In the genomic region with DNA sequence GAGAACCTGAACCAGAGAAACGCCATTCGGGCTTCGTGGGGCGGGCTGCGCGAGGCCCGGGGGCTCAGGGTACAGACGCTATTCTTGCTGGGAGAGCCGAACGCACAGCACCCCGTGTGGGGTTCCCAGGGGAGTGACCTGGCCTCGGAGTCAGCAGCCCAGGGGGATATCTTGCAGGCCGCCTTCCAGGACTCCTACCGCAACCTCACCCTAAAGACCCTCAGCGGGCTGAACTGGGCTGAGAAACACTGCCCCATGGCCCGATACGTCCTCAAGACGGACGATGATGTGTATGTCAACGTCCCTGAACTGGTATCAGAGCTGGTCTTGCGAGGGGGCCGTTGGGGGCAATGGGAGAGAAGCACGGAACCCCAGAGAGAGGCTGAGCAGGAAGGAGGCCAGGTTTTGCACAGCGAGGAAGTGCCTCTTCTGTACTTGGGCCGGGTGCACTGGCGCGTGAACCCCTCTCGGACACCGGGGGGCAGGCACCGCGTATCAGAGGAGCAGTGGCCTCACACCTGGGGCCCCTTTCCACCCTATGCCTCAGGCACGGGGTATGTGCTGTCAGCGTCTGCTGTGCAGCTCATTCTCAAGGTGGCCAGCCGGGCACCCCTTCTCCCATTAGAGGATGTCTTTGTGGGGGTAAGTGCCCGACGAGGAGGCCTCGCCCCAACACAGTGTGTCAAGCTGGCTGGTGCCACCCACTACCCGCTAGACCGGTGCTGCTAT, we compare ENCODE assay signal across 1 cellular context.
TF ChIP-seq lines count a peak whose summit lies in the region.

No MANE protein-coding gene starts in this region.

TF ChIP-seq in K562, 482 proteins besides CTCF, POLR2A, EP300 and RAD21 (continued from another document and continues in another):
- TF ChIP-seq, protein P1, sequence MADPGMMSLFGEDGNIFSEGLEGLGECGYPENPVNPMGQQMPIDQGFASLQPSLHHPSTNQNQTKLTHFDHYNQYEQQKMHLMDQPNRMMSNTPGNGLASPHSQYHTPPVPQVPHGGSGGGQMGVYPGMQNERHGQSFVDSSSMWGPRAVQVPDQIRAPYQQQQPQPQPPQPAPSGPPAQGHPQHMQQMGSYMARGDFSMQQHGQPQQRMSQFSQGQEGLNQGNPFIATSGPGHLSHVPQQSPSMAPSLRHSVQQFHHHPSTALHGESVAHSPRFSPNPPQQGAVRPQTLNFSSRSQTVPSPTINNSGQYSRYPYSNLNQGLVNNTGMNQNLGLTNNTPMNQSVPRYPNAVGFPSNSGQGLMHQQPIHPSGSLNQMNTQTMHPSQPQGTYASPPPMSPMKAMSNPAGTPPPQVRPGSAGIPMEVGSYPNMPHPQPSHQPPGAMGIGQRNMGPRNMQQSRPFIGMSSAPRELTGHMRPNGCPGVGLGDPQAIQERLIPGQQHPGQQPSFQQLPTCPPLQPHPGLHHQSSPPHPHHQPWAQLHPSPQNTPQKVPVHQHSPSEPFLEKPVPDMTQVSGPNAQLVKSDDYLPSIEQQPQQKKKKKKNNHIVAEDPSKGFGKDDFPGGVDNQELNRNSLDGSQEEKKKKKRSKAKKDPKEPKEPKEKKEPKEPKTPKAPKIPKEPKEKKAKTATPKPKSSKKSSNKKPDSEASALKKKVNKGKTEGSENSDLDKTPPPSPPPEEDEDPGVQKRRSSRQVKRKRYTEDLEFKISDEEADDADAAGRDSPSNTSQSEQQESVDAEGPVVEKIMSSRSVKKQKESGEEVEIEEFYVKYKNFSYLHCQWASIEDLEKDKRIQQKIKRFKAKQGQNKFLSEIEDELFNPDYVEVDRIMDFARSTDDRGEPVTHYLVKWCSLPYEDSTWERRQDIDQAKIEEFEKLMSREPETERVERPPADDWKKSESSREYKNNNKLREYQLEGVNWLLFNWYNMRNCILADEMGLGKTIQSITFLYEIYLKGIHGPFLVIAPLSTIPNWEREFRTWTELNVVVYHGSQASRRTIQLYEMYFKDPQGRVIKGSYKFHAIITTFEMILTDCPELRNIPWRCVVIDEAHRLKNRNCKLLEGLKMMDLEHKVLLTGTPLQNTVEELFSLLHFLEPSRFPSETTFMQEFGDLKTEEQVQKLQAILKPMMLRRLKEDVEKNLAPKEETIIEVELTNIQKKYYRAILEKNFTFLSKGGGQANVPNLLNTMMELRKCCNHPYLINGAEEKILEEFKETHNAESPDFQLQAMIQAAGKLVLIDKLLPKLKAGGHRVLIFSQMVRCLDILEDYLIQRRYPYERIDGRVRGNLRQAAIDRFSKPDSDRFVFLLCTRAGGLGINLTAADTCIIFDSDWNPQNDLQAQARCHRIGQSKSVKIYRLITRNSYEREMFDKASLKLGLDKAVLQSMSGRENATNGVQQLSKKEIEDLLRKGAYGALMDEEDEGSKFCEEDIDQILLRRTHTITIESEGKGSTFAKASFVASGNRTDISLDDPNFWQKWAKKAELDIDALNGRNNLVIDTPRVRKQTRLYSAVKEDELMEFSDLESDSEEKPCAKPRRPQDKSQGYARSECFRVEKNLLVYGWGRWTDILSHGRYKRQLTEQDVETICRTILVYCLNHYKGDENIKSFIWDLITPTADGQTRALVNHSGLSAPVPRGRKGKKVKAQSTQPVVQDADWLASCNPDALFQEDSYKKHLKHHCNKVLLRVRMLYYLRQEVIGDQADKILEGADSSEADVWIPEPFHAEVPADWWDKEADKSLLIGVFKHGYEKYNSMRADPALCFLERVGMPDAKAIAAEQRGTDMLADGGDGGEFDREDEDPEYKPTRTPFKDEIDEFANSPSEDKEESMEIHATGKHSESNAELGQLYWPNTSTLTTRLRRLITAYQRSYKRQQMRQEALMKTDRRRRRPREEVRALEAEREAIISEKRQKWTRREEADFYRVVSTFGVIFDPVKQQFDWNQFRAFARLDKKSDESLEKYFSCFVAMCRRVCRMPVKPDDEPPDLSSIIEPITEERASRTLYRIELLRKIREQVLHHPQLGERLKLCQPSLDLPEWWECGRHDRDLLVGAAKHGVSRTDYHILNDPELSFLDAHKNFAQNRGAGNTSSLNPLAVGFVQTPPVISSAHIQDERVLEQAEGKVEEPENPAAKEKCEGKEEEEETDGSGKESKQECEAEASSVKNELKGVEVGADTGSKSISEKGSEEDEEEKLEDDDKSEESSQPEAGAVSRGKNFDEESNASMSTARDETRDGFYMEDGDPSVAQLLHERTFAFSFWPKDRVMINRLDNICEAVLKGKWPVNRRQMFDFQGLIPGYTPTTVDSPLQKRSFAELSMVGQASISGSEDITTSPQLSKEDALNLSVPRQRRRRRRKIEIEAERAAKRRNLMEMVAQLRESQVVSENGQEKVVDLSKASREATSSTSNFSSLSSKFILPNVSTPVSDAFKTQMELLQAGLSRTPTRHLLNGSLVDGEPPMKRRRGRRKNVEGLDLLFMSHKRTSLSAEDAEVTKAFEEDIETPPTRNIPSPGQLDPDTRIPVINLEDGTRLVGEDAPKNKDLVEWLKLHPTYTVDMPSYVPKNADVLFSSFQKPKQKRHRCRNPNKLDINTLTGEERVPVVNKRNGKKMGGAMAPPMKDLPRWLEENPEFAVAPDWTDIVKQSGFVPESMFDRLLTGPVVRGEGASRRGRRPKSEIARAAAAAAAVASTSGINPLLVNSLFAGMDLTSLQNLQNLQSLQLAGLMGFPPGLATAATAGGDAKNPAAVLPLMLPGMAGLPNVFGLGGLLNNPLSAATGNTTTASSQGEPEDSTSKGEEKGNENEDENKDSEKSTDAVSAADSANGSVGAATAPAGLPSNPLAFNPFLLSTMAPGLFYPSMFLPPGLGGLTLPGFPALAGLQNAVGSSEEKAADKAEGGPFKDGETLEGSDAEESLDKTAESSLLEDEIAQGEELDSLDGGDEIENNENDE (IDR thresholded peaks at IDR 0.05; ENCODE audit: low read depth, low read length) = no peak
- TF ChIP-seq RBM14 (IDR thresholded peaks at IDR 0.05; ENCODE audit: borderline replicate concordance, insufficient read depth, low read depth, low read length) (0 out of 2 replicates have a peak, but pooled peaks have one; percentile 1), MYBL2 (IDR thresholded peaks at IDR 0.05; ENCODE audit: low read depth) (no peak), MYBL2 (CRISPR knock-in tag; IDR thresholded peaks at IDR 0.05; ENCODE audit: borderline replicate concordance) (no peak), NUFIP1 (IDR thresholded peaks at IDR 0.05; ENCODE audit: partially characterized antibody) (no peak), PTBP1 (IDR thresholded peaks at IDR 0.05; ENCODE audit: low read depth, low read length) (0 out of 2 replicates have a peak, but pooled peaks have one; percentile 35), NCOA4 (IDR thresholded peaks at IDR 0.05; ENCODE audit: partially characterized antibody) (no peak), SMAD1 (IDR thresholded peaks at IDR 0.05; ENCODE audit: low read depth, low read length, partially characterized antibody) (no peak), ZNF780A (CRISPR knock-in tag; IDR thresholded peaks at IDR 0.05) (no peak), HDAC2 (IDR thresholded peaks at IDR 0.05) (no peak), TAF15 (IDR thresholded peaks at IDR 0.05; ENCODE audit: low read depth, low read length) (0 out of 2 replicates have a peak, but pooled peaks have one; percentile 30), ZNF445 (CRISPR knock-in tag; IDR thresholded peaks at IDR 0.05; ENCODE audit: low read depth) (no peak), EZH2 (IDR thresholded peaks at IDR 0.05; ENCODE audit: borderline replicate concordance, low read depth, low read length) (no peak), RCOR1 (IDR thresholded peaks at IDR 0.05; ENCODE audit: borderline replicate concordance in 1 of 2, low read depth in 2 of 2, low read length in 2 of 2) (no peak), GATAD2A (IDR thresholded peaks at IDR 0.05) (no peak), ZNF699 (CRISPR knock-in tag; IDR thresholded peaks at IDR 0.05; ENCODE audit: insufficient replicate concordance) (no peak), MYC (IDR thresholded peaks at IDR 0.05; ENCODE audit: low read depth, low read length) (no peak), MYC (CRISPR knock-in tag; IDR thresholded peaks at IDR 0.05; ENCODE audit: borderline replicate concordance, low read depth) (no peak), HEY1 (CRISPR knock-in tag; IDR thresholded peaks at IDR 0.05; ENCODE audit: borderline replicate concordance) (no peak), TRIM28 (IDR thresholded peaks at IDR 0.05) (no peak), HMG20B (CRISPR knock-in tag; IDR thresholded peaks at IDR 0.05) (no peak), ETV1 (tag; conservative IDR thresholded peaks at IDR 0.05; ENCODE audit: low read depth) (no peak), BRCA1 (IDR thresholded peaks at IDR 0.05) (no peak), BRCA1 (CRISPR knock-in tag; IDR thresholded peaks at IDR 0.05) (no peak), RBM15 (IDR thresholded peaks at IDR 0.05; ENCODE audit: insufficient read depth, low read length) (no peak), SAFB2 (IDR thresholded peaks at IDR 0.05; ENCODE audit: borderline replicate concordance, low read depth, low read length, severe bottlenecking) (no peak), MCM2 (IDR thresholded peaks at IDR 0.05; ENCODE audit: low read depth) (no peak), NFE2 (IDR thresholded peaks at IDR 0.05; ENCODE audit: low read depth) (no peak), NR1H2 (CRISPR knock-in tag; IDR thresholded peaks at IDR 0.05) (no peak), ZNF507 (tag; conservative IDR thresholded peaks at IDR 0.05) (no peak)
- TF ChIP-seq, protein P2, sequence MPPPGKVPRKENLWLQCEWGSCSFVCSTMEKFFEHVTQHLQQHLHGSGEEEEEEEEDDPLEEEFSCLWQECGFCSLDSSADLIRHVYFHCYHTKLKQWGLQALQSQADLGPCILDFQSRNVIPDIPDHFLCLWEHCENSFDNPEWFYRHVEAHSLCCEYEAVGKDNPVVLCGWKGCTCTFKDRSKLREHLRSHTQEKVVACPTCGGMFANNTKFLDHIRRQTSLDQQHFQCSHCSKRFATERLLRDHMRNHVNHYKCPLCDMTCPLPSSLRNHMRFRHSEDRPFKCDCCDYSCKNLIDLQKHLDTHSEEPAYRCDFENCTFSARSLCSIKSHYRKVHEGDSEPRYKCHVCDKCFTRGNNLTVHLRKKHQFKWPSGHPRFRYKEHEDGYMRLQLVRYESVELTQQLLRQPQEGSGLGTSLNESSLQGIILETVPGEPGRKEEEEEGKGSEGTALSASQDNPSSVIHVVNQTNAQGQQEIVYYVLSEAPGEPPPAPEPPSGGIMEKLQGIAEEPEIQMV (tag; conservative IDR thresholded peaks at IDR 0.05; ENCODE audit: low read depth) = no peak
- TF ChIP-seq, protein P3, sequence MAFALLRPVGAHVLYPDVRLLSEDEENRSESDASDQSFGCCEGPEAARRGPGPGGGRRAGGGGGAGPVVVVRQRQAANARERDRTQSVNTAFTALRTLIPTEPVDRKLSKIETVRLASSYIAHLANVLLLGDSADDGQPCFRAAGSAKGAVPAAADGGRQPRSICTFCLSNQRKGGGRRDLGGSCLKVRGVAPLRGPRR (CRISPR knock-in tag; IDR thresholded peaks at IDR 0.05) = no peak
- TF ChIP-seq, protein P4, sequence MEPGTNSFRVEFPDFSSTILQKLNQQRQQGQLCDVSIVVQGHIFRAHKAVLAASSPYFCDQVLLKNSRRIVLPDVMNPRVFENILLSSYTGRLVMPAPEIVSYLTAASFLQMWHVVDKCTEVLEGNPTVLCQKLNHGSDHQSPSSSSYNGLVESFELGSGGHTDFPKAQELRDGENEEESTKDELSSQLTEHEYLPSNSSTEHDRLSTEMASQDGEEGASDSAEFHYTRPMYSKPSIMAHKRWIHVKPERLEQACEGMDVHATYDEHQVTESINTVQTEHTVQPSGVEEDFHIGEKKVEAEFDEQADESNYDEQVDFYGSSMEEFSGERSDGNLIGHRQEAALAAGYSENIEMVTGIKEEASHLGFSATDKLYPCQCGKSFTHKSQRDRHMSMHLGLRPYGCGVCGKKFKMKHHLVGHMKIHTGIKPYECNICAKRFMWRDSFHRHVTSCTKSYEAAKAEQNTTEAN (CRISPR knock-in tag; IDR thresholded peaks at IDR 0.05) = no peak
- TF ChIP-seq, protein P5, sequence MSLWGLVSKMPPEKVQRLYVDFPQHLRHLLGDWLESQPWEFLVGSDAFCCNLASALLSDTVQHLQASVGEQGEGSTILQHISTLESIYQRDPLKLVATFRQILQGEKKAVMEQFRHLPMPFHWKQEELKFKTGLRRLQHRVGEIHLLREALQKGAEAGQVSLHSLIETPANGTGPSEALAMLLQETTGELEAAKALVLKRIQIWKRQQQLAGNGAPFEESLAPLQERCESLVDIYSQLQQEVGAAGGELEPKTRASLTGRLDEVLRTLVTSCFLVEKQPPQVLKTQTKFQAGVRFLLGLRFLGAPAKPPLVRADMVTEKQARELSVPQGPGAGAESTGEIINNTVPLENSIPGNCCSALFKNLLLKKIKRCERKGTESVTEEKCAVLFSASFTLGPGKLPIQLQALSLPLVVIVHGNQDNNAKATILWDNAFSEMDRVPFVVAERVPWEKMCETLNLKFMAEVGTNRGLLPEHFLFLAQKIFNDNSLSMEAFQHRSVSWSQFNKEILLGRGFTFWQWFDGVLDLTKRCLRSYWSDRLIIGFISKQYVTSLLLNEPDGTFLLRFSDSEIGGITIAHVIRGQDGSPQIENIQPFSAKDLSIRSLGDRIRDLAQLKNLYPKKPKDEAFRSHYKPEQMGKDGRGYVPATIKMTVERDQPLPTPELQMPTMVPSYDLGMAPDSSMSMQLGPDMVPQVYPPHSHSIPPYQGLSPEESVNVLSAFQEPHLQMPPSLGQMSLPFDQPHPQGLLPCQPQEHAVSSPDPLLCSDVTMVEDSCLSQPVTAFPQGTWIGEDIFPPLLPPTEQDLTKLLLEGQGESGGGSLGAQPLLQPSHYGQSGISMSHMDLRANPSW (CRISPR knock-in tag; IDR thresholded peaks at IDR 0.05) = 0 out of 2 replicates have a peak, but pooled peaks have one; percentile 7
- TF ChIP-seq, protein P6, sequence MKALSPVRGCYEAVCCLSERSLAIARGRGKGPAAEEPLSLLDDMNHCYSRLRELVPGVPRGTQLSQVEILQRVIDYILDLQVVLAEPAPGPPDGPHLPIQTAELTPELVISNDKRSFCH (CRISPR knock-in tag; IDR thresholded peaks at IDR 0.05) = no peak
- TF ChIP-seq, protein P6 (tag; IDR thresholded peaks at IDR 0.05) = no peak
- TF ChIP-seq, protein P7, sequence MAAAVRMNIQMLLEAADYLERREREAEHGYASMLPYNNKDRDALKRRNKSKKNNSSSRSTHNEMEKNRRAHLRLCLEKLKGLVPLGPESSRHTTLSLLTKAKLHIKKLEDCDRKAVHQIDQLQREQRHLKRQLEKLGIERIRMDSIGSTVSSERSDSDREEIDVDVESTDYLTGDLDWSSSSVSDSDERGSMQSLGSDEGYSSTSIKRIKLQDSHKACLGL (CRISPR knock-in tag; IDR thresholded peaks at IDR 0.05; ENCODE audit: borderline replicate concordance, poor library complexity, severe bottlenecking) = no peak
- TF ChIP-seq, protein P8, sequence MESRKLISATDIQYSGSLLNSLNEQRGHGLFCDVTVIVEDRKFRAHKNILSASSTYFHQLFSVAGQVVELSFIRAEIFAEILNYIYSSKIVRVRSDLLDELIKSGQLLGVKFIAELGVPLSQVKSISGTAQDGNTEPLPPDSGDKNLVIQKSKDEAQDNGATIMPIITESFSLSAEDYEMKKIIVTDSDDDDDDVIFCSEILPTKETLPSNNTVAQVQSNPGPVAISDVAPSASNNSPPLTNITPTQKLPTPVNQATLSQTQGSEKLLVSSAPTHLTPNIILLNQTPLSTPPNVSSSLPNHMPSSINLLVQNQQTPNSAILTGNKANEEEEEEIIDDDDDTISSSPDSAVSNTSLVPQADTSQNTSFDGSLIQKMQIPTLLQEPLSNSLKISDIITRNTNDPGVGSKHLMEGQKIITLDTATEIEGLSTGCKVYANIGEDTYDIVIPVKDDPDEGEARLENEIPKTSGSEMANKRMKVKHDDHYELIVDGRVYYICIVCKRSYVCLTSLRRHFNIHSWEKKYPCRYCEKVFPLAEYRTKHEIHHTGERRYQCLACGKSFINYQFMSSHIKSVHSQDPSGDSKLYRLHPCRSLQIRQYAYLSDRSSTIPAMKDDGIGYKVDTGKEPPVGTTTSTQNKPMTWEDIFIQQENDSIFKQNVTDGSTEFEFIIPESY (CRISPR knock-in tag; IDR thresholded peaks at IDR 0.05) = peak; percentile 81
